17 cellular contexts compared by ENCODE assay signal in genomic region chr14:96626121-96626768, GRCh38.
DNase-seq lines count a peak whose midpoint lies in the region; ATAC-seq, FAIRE-seq and TF ChIP-seq lines count a peak whose summit lies in the region.
"Had no signal": no experiment of that assay in that cellular context is flagged by ENCODE, and none has a peak within 500 bp of the region (broad histone marks: within the 10 kb centered on the region; RNA-seq: fewer than 3 reads in every experiment).

No MANE protein-coding gene starts in this region.

- H3K4me3 Mint-ChIP-seq in activated naive CD4-positive, alpha-beta T cell treated with anti-CD3 and anti-CD28 coated beads, Interleukin-2, amount 10 ng/mL, durations not matched to agents 7 days and 5 days = no peak overlapping the region
- H3K4me3 Mint-ChIP-seq in activated naive CD4-positive, alpha-beta T cell treated with anti-CD3 and anti-CD28 coated beads for 36 hours = no peak overlapping the region
- H3K4me3 Mint-ChIP-seq in type B pancreatic cell = no peak overlapping the region

- H3K4me1 ChIP-seq in RWPE2 (ENCODE audit: insufficient read depth, poor library complexity, severe bottlenecking) (no peaks in the 10 kb centered on the region), kidney (ENCODE audit: control insufficient read depth in 1 of 2, insufficient read depth in 1 of 2, low read depth in 1 of 2, low read length in 2 of 2) (no peaks in the 10 kb centered on the region)
- H3K4me1 ChIP-seq: Caco-2 had no signal

- H3K36me3 ChIP-seq in RWPE2 (ENCODE audit: low read depth) (no peaks in the 10 kb centered on the region), kidney (ENCODE audit: control insufficient read depth in 1 of 2, insufficient read depth in 2 of 2, low read length in 2 of 2) (no peaks in the 10 kb centered on the region)

- H3K4me1 Mint-ChIP-seq in activated naive CD4-positive, alpha-beta T cell treated with anti-CD3 and anti-CD28 coated beads, Interleukin-2, amount 10 ng/mL, durations not matched to agents 7 days and 5 days = no peaks in the 10 kb centered on the region
- no peaks in the 10 kb centered on the region for H3K4me1 Mint-ChIP-seq in activated naive CD4-positive, alpha-beta T cell treated with anti-CD3 and anti-CD28 coated beads for 36 hours (ENCODE audit: low read depth)
- no peaks in the 10 kb centered on the region for H3K4me1 Mint-ChIP-seq in type B pancreatic cell (ENCODE audit: unreplicated experiment)

- DNase-seq in activated naive CD4-positive, alpha-beta T cell treated with anti-CD3 and anti-CD28 coated beads, Interleukin-2, amount 10 ng/mL, durations not matched to agents 7 days and 5 days = peak; percentile 16
- DNase-seq in activated naive CD4-positive, alpha-beta T cell treated with anti-CD3 and anti-CD28 coated beads for 36 hours = no peak
- DNase-seq in RWPE2 (ENCODE audit: low spot score) = peak; percentile 43
- DNase-seq in kidney = peak; percentile 36
- DNase-seq in type B pancreatic cell (ENCODE audit: extremely low spot score, unreplicated experiment) = peak; percentile 62
- no peak for DNase-seq in HUDEP-2 (lab: John Stamatoyannopoulos, UW; ENCODE audit: unreplicated experiment in 76 of 76)
- DNase-seq in frontal cortex (ENCODE audit: low spot score in 2 of 2) = no peak
- no peak for DNase-seq in NCI-H146 (lab: John Stamatoyannopoulos, UW)
- DNase-seq: AML-193, Caco-2, KG1, NCI-H2081 treated with DMSO at 0.1 percent for 48 hours, NCI-H510A, NCI-H774 had no signal

- intact Hi-C loops in activated naive CD4-positive, alpha-beta T cell treated with anti-CD3 and anti-CD28 coated beads for 36 hours (cut with micrococcal nuclease) = no loop called here
- intact Hi-C loops in kidney (cut with DNase I) = no loop called here

- H3K27me3 ChIP-seq in RWPE2 (ENCODE audit: insufficient read depth, poor library complexity, severe bottlenecking) = peaks cover 37% of the 10 kb centered on the region

- no peak overlapping the region for H3K9ac ChIP-seq in kidney (ENCODE audit: low read length in 2 of 2)

- no peak overlapping the region for H3K27ac Mint-ChIP-seq in activated naive CD4-positive, alpha-beta T cell treated with anti-CD3 and anti-CD28 coated beads, Interleukin-2, amount 10 ng/mL, durations not matched to agents 7 days and 5 days
- H3K27ac Mint-ChIP-seq in activated naive CD4-positive, alpha-beta T cell treated with anti-CD3 and anti-CD28 coated beads for 36 hours = no peak overlapping the region
- no peak overlapping the region for H3K27ac Mint-ChIP-seq in type B pancreatic cell

- H3K27ac ChIP-seq in RWPE2 (ENCODE audit: poor library complexity, severe bottlenecking) (no peak overlapping the region), kidney (ENCODE audit: low read depth in 2 of 2, low read length in 2 of 2) (no peak overlapping the region)
- H3K27ac ChIP-seq: SK-N-MC had no signal

- H3K9me3 ChIP-seq in RWPE2 (ENCODE audit: severe bottlenecking) (no peaks in the 10 kb centered on the region), kidney (ENCODE audit: control insufficient read depth in 1 of 2, low read length in 2 of 2) (peaks cover 0 to 4% of the 10 kb centered on the region in 2 donors)
- H3K9me3 ChIP-seq: Caco-2 had no signal

- H3K4me3 ChIP-seq in RWPE2 (ENCODE audit: severe bottlenecking) (no peak overlapping the region), kidney (ENCODE audit: low read length in 2 of 2) (no peak overlapping the region)
- H3K4me3 ChIP-seq: SK-N-MC had no signal

- TF ChIP-seq CTCF in RWPE2 (IDR thresholded peaks at IDR 0.05; ENCODE audit: poor library complexity, severe bottlenecking) (no peak), kidney (IDR thresholded peaks at IDR 0.05; ENCODE audit: borderline replicate concordance, extremely low read depth, insufficient read depth) (no peak), type B pancreatic cell (conservative IDR thresholded peaks at IDR 0.05) (no peak)

- H3K9me3 Mint-ChIP-seq in activated naive CD4-positive, alpha-beta T cell treated with anti-CD3 and anti-CD28 coated beads, Interleukin-2, amount 10 ng/mL, durations not matched to agents 7 days and 5 days = no peaks in the 10 kb centered on the region
- no peaks in the 10 kb centered on the region for H3K9me3 Mint-ChIP-seq in activated naive CD4-positive, alpha-beta T cell treated with anti-CD3 and anti-CD28 coated beads for 36 hours
- no peaks in the 10 kb centered on the region for H3K9me3 Mint-ChIP-seq in type B pancreatic cell

- H3K36me3 Mint-ChIP-seq in activated naive CD4-positive, alpha-beta T cell treated with anti-CD3 and anti-CD28 coated beads, Interleukin-2, amount 10 ng/mL, durations not matched to agents 7 days and 5 days = no peaks in the 10 kb centered on the region
- H3K36me3 Mint-ChIP-seq in activated naive CD4-positive, alpha-beta T cell treated with anti-CD3 and anti-CD28 coated beads for 36 hours (ENCODE audit: low read depth) = no peaks in the 10 kb centered on the region
- H3K36me3 Mint-ChIP-seq in type B pancreatic cell = no peaks in the 10 kb centered on the region

- no peak for ATAC-seq in RWPE2 (ENCODE audit: low read depth)
- ATAC-seq: HCT116, Right ventricle myocardium inferior had no signal

- CTCF ChIA-PET in activated naive CD4-positive, alpha-beta T cell treated with anti-CD3 and anti-CD28 coated beads, Interleukin-2, amount 10 ng/mL, durations not matched to agents 7 days and 5 days (lab: Charles Lee) = no interaction called here
- CTCF ChIA-PET in activated naive CD4-positive, alpha-beta T cell treated with anti-CD3 and anti-CD28 coated beads for 36 hours (lab: Charles Lee) = interaction anchor here (1.0 kb wide), 1 partner anchor 37 kb away, joined by 4 read pairs; no protein-coding TSS in a partner anchor

- H3K27me3 Mint-ChIP-seq in activated naive CD4-positive, alpha-beta T cell treated with anti-CD3 and anti-CD28 coated beads, Interleukin-2, amount 10 ng/mL, durations not matched to agents 7 days and 5 days = peaks cover 13% of the 10 kb centered on the region
- H3K27me3 Mint-ChIP-seq in activated naive CD4-positive, alpha-beta T cell treated with anti-CD3 and anti-CD28 coated beads for 36 hours (ENCODE audit: low read depth) = peaks cover 4% of the 10 kb centered on the region
- H3K27me3 Mint-ChIP-seq in type B pancreatic cell = peaks cover 13% of the 10 kb centered on the region

- FAIRE-seq in kidney (lab: Jason Lieb, UNC) (no peak), frontal cortex (lab: Jason Lieb, UNC) (no peak)

Comparison
In these comparisons a context has a peak if more than half of its experiments do, and no peak if none do; other contexts are left out.
1. DNase-seq: peak in activated naive CD4-positive, alpha-beta T cell treated with anti-CD3 and anti-CD28 coated beads, Interleukin-2, amount 10 ng/mL, durations not matched to agents 7 days and 5 days (single experiment), RWPE2 (single experiment), kidney (single experiment) and type B pancreatic cell (single experiment); none in activated naive CD4-positive, alpha-beta T cell treated with anti-CD3 and anti-CD28 coated beads for 36 hours (single experiment), HUDEP-2 (0 of 76), frontal cortex (0 of 2) and NCI-H146 (single experiment).